27 cellular contexts compared by ENCODE assay signal in the genomic region with DNA sequence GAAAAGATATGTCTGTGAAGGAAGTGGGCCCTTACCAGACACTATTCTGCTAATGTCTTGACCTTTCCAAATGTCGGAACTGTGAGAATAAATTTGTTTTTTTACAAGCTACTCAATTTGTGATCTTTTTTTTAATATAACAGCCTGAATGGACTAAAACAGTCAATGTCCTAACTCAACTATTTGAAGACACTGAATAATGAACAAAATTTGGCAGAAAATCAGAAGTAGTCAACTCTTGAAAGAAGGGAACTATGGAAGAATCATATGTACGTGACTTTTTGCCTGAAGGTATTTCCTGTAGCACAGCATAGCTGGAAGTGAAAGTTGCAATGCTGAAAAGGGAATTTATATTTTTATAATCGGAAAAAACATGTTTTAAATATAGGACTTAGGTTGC.
"Had no signal": no experiment of that assay in that cellular context is flagged by ENCODE, and none has a peak within 500 bp of the region (broad histone marks: within the 10 kb centered on the region; RNA-seq: fewer than 3 reads in every experiment).

No MANE protein-coding gene starts in this region.

- H3K4me1 ChIP-seq: left lung, lower lobe of right lung, parathyroid adenoma, right atrium auricular region, right lobe of liver, uterus had no signal

- H3K36me3 Mint-ChIP-seq: naive thymus-derived CD8-positive, alpha-beta T cell; stimulated activated memory B cell treated with anti-CD40 and anti-IgM and Interleukin-4, amounts not matched to agents 10 μg/mL and 1 μg/mL and 100 μg/mL, for 72 hours; type B pancreatic cell had no signal

- H3K4me2 ChIP-seq: smooth muscle cell had no signal

- DNase-seq: hippocampal formation; kidney; left colon; left lung; lower lobe of right lung; mammary epithelial cell; mesenchymal stem cell; naive thymus-derived CD8-positive, alpha-beta T cell; occipital lobe; right lobe of liver; stimulated activated CD4-positive, alpha-beta T cell treated with anti-CD3 and anti-CD28 coated beads, Interleukin-1b, Interleukin-23, amount 100 ng/mL, for 48 hours; stimulated activated CD4-positive, alpha-beta T cell treated with anti-CD3 and anti-CD28 coated beads, Interleukin-2, amount 100 ng/mL, for 48 hours; stimulated activated CD4-positive, alpha-beta T cell treated with anti-CD3 and anti-CD28 coated beads, Interleukin-4, amount 100 ng/mL, for 4 hours; stimulated activated CD8-positive, alpha-beta memory T cell treated with anti-CD3 and anti-CD28 coated beads, Interleukin-4, amount 100 ng/mL, for 48 hours; stimulated activated naive CD4-positive, alpha-beta T cell treated with Interleukin-2 at 50 U/mL for 16 hours; stimulated activated naive CD8-positive, alpha-beta T cell treated with anti-CD3 and anti-CD28 coated beads, Interleukin-15, amount 100 ng/mL, for 72 hours; substantia nigra; uterus had no signal

- H3K27me3 Mint-ChIP-seq: stimulated activated memory B cell treated with anti-CD40 and anti-IgM and Interleukin-4, amounts not matched to agents 10 μg/mL and 1 μg/mL and 100 μg/mL, for 72 hours; stimulated activated naive CD8-positive, alpha-beta T cell treated with anti-CD3 and anti-CD28 coated beads, Interleukin-15, amount 100 ng/mL, for 72 hours; type B pancreatic cell had no signal

- H3K27me3 ChIP-seq: left lung, neutrophil, right atrium auricular region, right lobe of liver, tibial nerve, uterus had no signal

- H3K4me3 Mint-ChIP-seq: naive thymus-derived CD8-positive, alpha-beta T cell; nephron; neural crest cell; stimulated activated memory B cell treated with anti-CD40 and anti-IgM and Interleukin-4, amounts not matched to agents 10 μg/mL and 1 μg/mL and 100 μg/mL, for 72 hours; stimulated activated naive CD8-positive, alpha-beta T cell treated with anti-CD3 and anti-CD28 coated beads, Interleukin-15, amount 100 ng/mL, for 72 hours; type B pancreatic cell had no signal

- H3K9me3 ChIP-seq: lower lobe of right lung, neutrophil, right atrium auricular region, right lobe of liver, uterus had no signal

- H3K4me1 Mint-ChIP-seq: naive thymus-derived CD8-positive, alpha-beta T cell; nephron; neural crest cell; stimulated activated memory B cell treated with anti-CD40 and anti-IgM and Interleukin-4, amounts not matched to agents 10 μg/mL and 1 μg/mL and 100 μg/mL, for 72 hours; stimulated activated naive CD8-positive, alpha-beta T cell treated with anti-CD3 and anti-CD28 coated beads, Interleukin-15, amount 100 ng/mL, for 72 hours had no signal

- H3K36me3 ChIP-seq: left lung, lower lobe of right lung, neutrophil, right atrium auricular region, right lobe of liver, tibial nerve, uterus had no signal

- H2AFZ ChIP-seq: parathyroid adenoma had no signal

- ATAC-seq: left colon; left lung; lower lobe of right lung; naive thymus-derived CD8-positive, alpha-beta T cell; right lobe of liver; stimulated activated memory B cell treated with anti-CD40 and anti-IgM and Interleukin-4, amounts not matched to agents 10 μg/mL and 1 μg/mL and 100 μg/mL, for 72 hours; stimulated activated naive CD8-positive, alpha-beta T cell treated with anti-CD3 and anti-CD28 coated beads, Interleukin-15, amount 100 ng/mL, for 72 hours had no signal

- H3K9ac ChIP-seq: parathyroid adenoma had no signal

- H3K9me3 Mint-ChIP-seq: stimulated activated naive CD8-positive, alpha-beta T cell treated with anti-CD3 and anti-CD28 coated beads, Interleukin-15, amount 100 ng/mL, for 72 hours; type B pancreatic cell had no signal

- H3K4me3 ChIP-seq: left lung, lower lobe of right lung, right atrium auricular region, right lobe of liver, smooth muscle cell, tibial nerve, uterus had no signal

- H3K27ac ChIP-seq: left lung, lower lobe of right lung, neutrophil, parathyroid adenoma, right atrium auricular region, right lobe of liver, tibial nerve, uterus had no signal
